ENCODE assay signal across 8 cellular contexts in the genomic region with DNA sequence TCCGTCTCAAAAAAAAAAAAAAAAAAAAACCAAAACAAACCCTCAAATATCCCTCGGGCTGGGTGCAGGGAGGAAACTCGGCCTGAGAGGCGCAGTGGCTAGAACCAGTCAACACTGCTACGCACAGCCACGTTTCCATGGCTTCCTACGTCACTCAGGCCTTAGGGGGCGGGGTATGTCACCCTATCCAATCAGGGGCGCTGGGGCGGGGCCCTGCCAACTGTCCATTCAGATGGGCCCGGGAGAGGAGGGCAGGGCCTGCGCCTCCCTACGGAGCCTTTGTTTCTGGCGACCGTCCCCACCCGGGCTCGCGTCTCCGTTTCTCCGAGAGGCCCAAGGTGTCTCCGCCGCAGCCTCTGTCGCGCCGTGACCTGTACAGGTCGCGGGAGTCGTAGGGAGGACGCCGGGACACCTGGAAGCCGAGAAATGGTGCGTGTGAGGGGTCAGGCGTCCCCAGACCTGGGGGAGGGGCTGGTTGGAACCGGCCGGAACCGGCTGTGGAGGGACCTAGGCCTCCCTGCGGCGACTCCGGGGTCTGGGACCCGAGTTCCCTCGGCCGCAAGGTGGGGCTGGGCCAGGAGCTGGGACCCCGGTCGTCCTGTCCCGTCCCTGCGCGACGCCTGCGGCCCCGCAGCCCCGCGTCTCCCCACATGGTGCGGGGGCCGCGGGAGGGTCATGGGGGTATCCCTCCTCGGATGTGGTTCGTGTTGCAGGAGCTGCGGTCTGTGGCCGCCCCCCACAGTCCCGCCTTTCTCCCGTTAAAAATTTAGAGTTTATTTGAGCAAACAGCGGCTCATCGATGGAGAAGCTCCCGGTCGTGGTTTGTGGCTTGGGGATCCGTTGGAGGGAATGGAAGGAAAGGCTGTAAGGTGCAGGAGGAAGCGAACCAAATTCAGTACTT. TPM values are rescaled to one million over a fixed set of nuclear protein-coding genes. Genes with fewer than 3 reads are reported as not detected.
DNase-seq lines count a peak whose midpoint lies in the region; ATAC-seq, FAIRE-seq and TF ChIP-seq lines count a peak whose summit lies in the region.

TSS of gene ZNF627 (plus strand) at position 282 of the 901 bp plus-strand sequence. CDS start at position 427, 145 bp downstream.

- intact Hi-C loops in aorta (cut with DNase I), result loop anchor here in 1 of 2 donors (10.0 kb wide), 1 partner anchor 303 kb away; the partner anchor contains the start of gene TSPAN16

- FAIRE-seq in astrocyte (lab: Jason Lieb, UNC), result no peak

- H3K4me2 ChIP-seq in astrocyte (ENCODE audit: low read length), result peak within 1 kb of the TSS; percentile 85

- H3K27ac Mint-ChIP-seq in T-helper 2 cell treated with Interferon-gamma antibody and Interleukin-4, amounts not matched to agents 5 μg/mL and 100 μg/mL, for 36 hours, result peak within 1 kb of the TSS; percentile 86
- H3K27ac Mint-ChIP-seq in astrocyte (ENCODE audit: unreplicated experiment), result peak within 1 kb of the TSS; percentile 98

- H3K9ac ChIP-seq in astrocyte (ENCODE audit: low read length) (peak within 1 kb of the TSS; percentile 99), rectal smooth muscle tissue (ENCODE audit: low read length) (peak within 1 kb of the TSS; percentile 99)

- no peaks in the 10 kb centered on the region for H3K4me1 ChIP-seq in astrocyte (ENCODE audit: insufficient read depth, low read length)
- H3K4me1 ChIP-seq in rectal smooth muscle tissue (ENCODE audit: control insufficient read depth, insufficient read depth, low read length), result peaks cover 4% of the 10 kb centered on the region
- no peaks in the 10 kb centered on the region for H3K4me1 ChIP-seq in aorta (ENCODE audit: control insufficient read depth in 1 of 2, insufficient read depth in 2 of 2, low read length in 2 of 2)

- H3K4me3 Mint-ChIP-seq in T-helper 2 cell treated with Interferon-gamma antibody and Interleukin-4, amounts not matched to agents 5 μg/mL and 100 μg/mL, for 36 hours, result peak within 1 kb of the TSS; percentile 85
- peak within 1 kb of the TSS; percentile 99 for H3K4me3 Mint-ChIP-seq in astrocyte (ENCODE audit: unreplicated experiment)

- TF ChIP-seq CTCF in astrocyte (IDR thresholded peaks at IDR 0.05; ENCODE audit: insufficient read depth, low read depth, low read length), result no peak

- peaks cover 7% of the 10 kb centered on the region for H3K9me3 Mint-ChIP-seq in T-helper 2 cell treated with Interferon-gamma antibody and Interleukin-4, amounts not matched to agents 5 μg/mL and 100 μg/mL, for 36 hours
- H3K9me3 Mint-ChIP-seq in astrocyte (ENCODE audit: unreplicated experiment), result no peaks in the 10 kb centered on the region

- peaks cover 51% of the 10 kb centered on the region for H3K79me2 ChIP-seq in astrocyte (ENCODE audit: insufficient read depth, low read length)

- H3K4me3 ChIP-seq in astrocyte (ENCODE audit: insufficient read depth, low read depth, low read length) (peak within 1 kb of the TSS; percentile 93), rectal smooth muscle tissue (ENCODE audit: low read length) (peak within 1 kb of the TSS; percentile 99), aorta (ENCODE audit: low read length in 2 of 2) (peak within 1 kb of the TSS; percentile 95 to 96)

- H4K20me1 ChIP-seq in astrocyte (ENCODE audit: insufficient read depth, low read length), result peaks cover 45% of the 10 kb centered on the region

- DNase-seq in NCI-H187 (lab: John Stamatoyannopoulos, UW) (peak; percentile 82 to 90), astrocyte (ENCODE audit: low read depth) (peak; percentile 95), hepatic stellate cell (ENCODE audit: low spot score) (peak; percentile 98), aorta (peak; percentile 99 to 100)
- DNase-seq in T-helper 2 cell treated with Interferon-gamma antibody and Interleukin-4, amounts not matched to agents 5 μg/mL and 100 μg/mL, for 36 hours (ENCODE audit: low spot score), result peak; percentile 99

- WGBS in aorta, 2 donors, result 0% methylated on average over 63 to 67 of the region's 67 CpGs

- H3K27me3 Mint-ChIP-seq in T-helper 2 cell treated with Interferon-gamma antibody and Interleukin-4, amounts not matched to agents 5 μg/mL and 100 μg/mL, for 36 hours (ENCODE audit: low read depth), result no peaks in the 10 kb centered on the region
- no peaks in the 10 kb centered on the region for H3K27me3 Mint-ChIP-seq in astrocyte (ENCODE audit: low read depth, unreplicated experiment)

- H3K36me3 Mint-ChIP-seq in T-helper 2 cell treated with Interferon-gamma antibody and Interleukin-4, amounts not matched to agents 5 μg/mL and 100 μg/mL, for 36 hours (ENCODE audit: low read depth), result peaks cover 23% of the 10 kb centered on the region
- peaks cover 4% of the 10 kb centered on the region for H3K36me3 Mint-ChIP-seq in astrocyte (ENCODE audit: low read depth, unreplicated experiment)

- H3K9me3 ChIP-seq in astrocyte (ENCODE audit: insufficient read depth, low read depth, low read length) (no peaks in the 10 kb centered on the region), aorta (ENCODE audit: control insufficient read depth, low read length) (no peaks in the 10 kb centered on the region)

- peaks cover 12% of the 10 kb centered on the region for H3K4me1 Mint-ChIP-seq in T-helper 2 cell treated with Interferon-gamma antibody and Interleukin-4, amounts not matched to agents 5 μg/mL and 100 μg/mL, for 36 hours (ENCODE audit: low read depth)
- peaks cover 9% of the 10 kb centered on the region for H3K4me1 Mint-ChIP-seq in astrocyte (ENCODE audit: low read depth, unreplicated experiment)

- H3K27me3 ChIP-seq in astrocyte (ENCODE audit: insufficient read depth, low read length), result no peaks in the 10 kb centered on the region
- no peaks in the 10 kb centered on the region for H3K27me3 ChIP-seq in rectal smooth muscle tissue (ENCODE audit: control insufficient read depth, insufficient read depth, low read length)
- no peaks in the 10 kb centered on the region for H3K27me3 ChIP-seq in aorta (ENCODE audit: control insufficient read depth in 1 of 2, insufficient read depth in 2 of 2, low read length in 1 of 2)

- ATAC-seq in GM18498 (IDR thresholded peaks at IDR 0.05; ENCODE audit: unreplicated experiment) (peak; percentile 98), HG02938 (IDR thresholded peaks at IDR 0.05; ENCODE audit: unreplicated experiment) (peak; percentile 98), aorta (ENCODE audit: low FRiP score) (peak; percentile 100)

- H3K27ac ChIP-seq in astrocyte (ENCODE audit: low read depth, low read length) (peak within 1 kb of the TSS; percentile 99), rectal smooth muscle tissue (ENCODE audit: low read depth, low read length) (peak within 1 kb of the TSS; percentile 98), aorta (ENCODE audit: low read depth in 1 of 2, low read length in 2 of 2) (peak within 1 kb of the TSS in 1 of 2 donors; percentile 49)

- peak within 1 kb of the TSS; percentile 92 for H2AFZ ChIP-seq in astrocyte (ENCODE audit: low read depth, low read length)

- H3K36me3 ChIP-seq in astrocyte (ENCODE audit: insufficient read depth, low read length) (no peaks in the 10 kb centered on the region), rectal smooth muscle tissue (ENCODE audit: control insufficient read depth, insufficient read depth, low read length) (no peaks in the 10 kb centered on the region), aorta (ENCODE audit: control insufficient read depth in 1 of 2, insufficient read depth in 2 of 2, low read length in 1 of 2) (no peaks in the 10 kb centered on the region)

RNA-seq across cellular contexts. Expression of gene ZNF627, which starts in this region (rescaled TPM):
- total RNA-seq in astrocyte (20.4 and 20.5 TPM in 2 replicates), aorta (10 to 100 TPM in 1 of 2 donors, 1 to 10 TPM in 1; 7.1 to 12.2 TPM)
- 1 to 10 TPM; 2.5 to 5.6 TPM for polyA plus RNA-seq in aorta
